Comparison of ENCODE assay signal across 16 cellular contexts in the genomic region with DNA sequence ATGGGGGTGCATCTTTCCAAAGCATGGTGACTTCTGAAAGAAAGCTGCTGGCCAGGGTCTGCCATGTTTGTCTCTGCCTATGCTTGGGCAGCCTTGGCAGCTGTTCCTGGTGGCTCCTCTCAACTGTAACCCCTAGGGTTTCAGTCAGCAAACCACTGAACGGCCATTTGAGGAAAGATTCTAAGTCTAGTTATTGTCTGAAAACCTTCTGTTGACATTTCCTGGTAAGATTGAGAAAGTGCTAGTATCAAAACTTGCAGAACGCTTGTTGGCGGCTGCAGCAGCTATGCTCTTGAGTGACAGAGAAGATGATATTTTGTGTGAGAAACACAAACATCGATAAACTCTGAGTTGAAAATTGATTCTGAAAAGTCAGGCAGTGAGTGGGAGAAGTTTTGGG.
"Had no signal": no experiment of that assay in that cellular context is flagged by ENCODE, and none has a peak within 500 bp of the region (broad histone marks: within the 10 kb centered on the region; RNA-seq: fewer than 3 reads in every experiment).

No MANE protein-coding gene starts in this region.

- ATAC-seq: gastroesophageal sphincter; left cardiac atrium; lower lobe of right lung; natural killer cell; pancreas; right cardiac atrium; stimulated activated effector memory CD8-positive, alpha-beta T cell treated with anti-CD3 and anti-CD28 coated beads, Interleukin-12 subunit alpha, Interleukin-12 subunit beta, amount 100 ng/mL, for 72 hours; stimulated activated naive CD8-positive, alpha-beta T cell treated with anti-CD3 and anti-CD28 coated beads, Interleukin-15, Interleukin-2, amounts not matched to agents 100 U/mL and 50 U/mL, for 24 hours had no signal

- DNase-seq: esophagus squamous epithelium; foreskin fibroblast; kidney; left cardiac atrium; left ventricle myocardium inferior; lower lobe of right lung; natural killer cell; occipital lobe; pancreas; right cardiac atrium; stimulated activated CD4-positive, alpha-beta T cell treated with anti-CD3 and anti-CD28 coated beads, Interleukin-2, amount 100 ng/mL, for 48 hours; stimulated activated CD8-positive, alpha-beta memory T cell treated with anti-CD3 and anti-CD28 coated beads, Interleukin-4, amount 100 ng/mL, for 48 hours; stimulated activated naive CD8-positive, alpha-beta T cell treated with anti-CD3 and anti-CD28 coated beads, Interleukin-15, Interleukin-2, amounts not matched to agents 100 U/mL and 50 U/mL, for 24 hours; thyroid gland had no signal
